In the genomic region with DNA sequence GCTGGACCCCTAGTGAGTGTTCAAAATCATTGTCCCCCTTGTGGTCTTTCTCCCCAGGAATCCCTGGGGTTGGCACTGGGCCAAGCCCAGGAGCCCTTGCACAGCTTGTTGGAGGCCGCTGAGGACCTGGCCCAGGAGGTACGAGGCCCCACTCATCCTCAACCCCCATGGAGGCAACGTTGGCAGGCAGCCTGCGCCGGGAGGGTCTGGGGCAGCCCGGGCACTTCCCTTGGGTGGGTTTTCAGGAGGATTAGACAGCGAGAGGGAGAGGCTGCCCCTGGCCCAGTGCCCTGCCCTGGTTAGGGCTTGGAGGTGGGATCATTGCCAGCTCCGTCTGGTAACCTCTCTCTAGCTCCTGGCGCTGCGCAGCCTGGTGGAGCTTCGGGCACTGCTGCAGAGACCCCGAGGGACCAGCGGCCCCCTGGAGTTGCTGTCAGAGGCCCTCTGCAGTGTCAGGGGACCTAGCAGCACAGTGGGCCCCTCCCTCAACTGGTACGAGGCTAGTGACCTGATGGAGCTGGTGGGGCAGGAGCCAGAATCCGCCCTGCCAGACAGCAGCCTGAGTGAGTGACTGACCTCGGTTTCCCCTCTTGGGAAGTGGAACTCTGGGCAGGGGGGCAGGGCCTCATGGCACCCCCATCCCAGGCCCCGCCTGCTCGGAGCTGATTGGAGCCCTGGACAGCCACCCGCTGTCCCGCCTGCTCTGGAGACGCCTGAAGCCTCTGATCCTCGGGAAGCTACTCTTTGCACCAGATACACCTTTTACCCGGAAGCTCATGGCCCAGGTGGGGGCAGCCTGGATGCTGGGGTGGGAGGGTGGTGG, we compare ENCODE assay signal across 17 cellular contexts. TPM values are rescaled to one million over a fixed set of nuclear protein-coding genes. Genes with fewer than 3 reads are reported as not detected.
DNase-seq lines count a peak whose midpoint lies in the region; ATAC-seq and TF ChIP-seq lines count a peak whose summit lies in the region.
"Had no signal": no experiment of that assay in that cellular context is flagged by ENCODE, and none has a peak within 500 bp of the region (broad histone marks: within the 10 kb centered on the region; RNA-seq: fewer than 3 reads in every experiment).

No MANE protein-coding gene starts in this region.

- peak overlapping the region; percentile 16; the same call in 1 of the 2 replicates for H3K27ac ChIP-seq in PC-3 (ENCODE audit: low read length)
- no peak overlapping the region for H3K27ac ChIP-seq in naive thymus-derived CD4-positive, alpha-beta T cell (ENCODE audit: low read depth, low read length)
- H3K27ac ChIP-seq: PC-9, sigmoid colon, upper lobe of left lung had no signal

- H3K27ac Mint-ChIP-seq in memory B cell, result no peak overlapping the region
- H3K27ac Mint-ChIP-seq in naive thymus-derived CD4-positive, alpha-beta T cell, result peak overlapping the region in 1 of 9 donors; percentile 48
- H3K27ac Mint-ChIP-seq: activated T-cell treated with anti-CD3 and anti-CD28 coated beads, Interleukin-2, amount 50 U/mL, for 24 hours had no signal

- no peaks in the 10 kb centered on the region for H3K9me3 Mint-ChIP-seq in memory B cell
- H3K9me3 Mint-ChIP-seq in naive thymus-derived CD4-positive, alpha-beta T cell, result peaks cover 0 to 2% (median 0%) of the 10 kb centered on the region in 11 donors
- H3K9me3 Mint-ChIP-seq: activated T-cell treated with anti-CD3 and anti-CD28 coated beads, Interleukin-2, amount 50 U/mL, for 24 hours had no signal

- H3K4me3 ChIP-seq in PC-3 (ENCODE audit: low read length), result peak overlapping the region; percentile 77; the same call in 1 of the 2 replicates
- no peak overlapping the region for H3K4me3 ChIP-seq in naive thymus-derived CD4-positive, alpha-beta T cell (ENCODE audit: low read length)
- H3K4me3 ChIP-seq: PC-9, sigmoid colon, upper lobe of left lung had no signal

- CTCF ChIA-PET in PC-3 (lab: Charles Lee), result no interaction called here
- CTCF ChIA-PET in naive thymus-derived CD4-positive, alpha-beta T cell (lab: Charles Lee), result interaction anchor here (1.0 kb wide), 1 partner anchor 22 kb away, joined by 3 read pairs; no protein-coding TSS in a partner anchor

- no peaks in the 10 kb centered on the region for H3K9me2 ChIP-seq in PC-3 (replicated peaks; ENCODE audit: low read length)

- H3K4me2 ChIP-seq in PC-3 (ENCODE audit: low read length), result peak overlapping the region; percentile 95; the same call in 1 of the 2 replicates
- H3K4me2 ChIP-seq: PC-9 had no signal

- DNase-seq in left ventricle myocardium superior, result peak; percentile 24
- DNase-seq in cardiac septum (ENCODE audit: low spot score), result no peak
- no peak for DNase-seq in PC-3
- DNase-seq in memory B cell (ENCODE audit: low spot score in 2 of 2), result no peak
- DNase-seq in central memory CD4-positive, alpha-beta T cell, result no peak
- DNase-seq in stimulated activated CD4-positive, alpha-beta T cell treated with anti-CD3 and anti-CD28 coated beads, Interleukin-2, amount 100 ng/mL, for 24 hours, result no peak
- DNase-seq in naive thymus-derived CD4-positive, alpha-beta T cell, result no peak
- DNase-seq: activated T-cell treated with anti-CD3 and anti-CD28 coated beads, Interleukin-2, amount 50 U/mL, for 24 hours; NCI-H1048; PC-9; sigmoid colon had no signal

- peak overlapping the region; percentile 55 for H3K4me3 Mint-ChIP-seq in memory B cell
- H3K4me3 Mint-ChIP-seq in naive thymus-derived CD4-positive, alpha-beta T cell, result peak overlapping the region in 4 of 10 donors; percentile 20 to 98 (median 43)
- H3K4me3 Mint-ChIP-seq: activated T-cell treated with anti-CD3 and anti-CD28 coated beads, Interleukin-2, amount 50 U/mL, for 24 hours had no signal

- TF ChIP-seq CTCF in PC-3 (conservative IDR thresholded peaks at IDR 0.05; ENCODE audit: low read depth, low read length), result no peak

- H3K9me3 ChIP-seq in PC-3 (ENCODE audit: low read length), result no peaks in the 10 kb centered on the region
- no peaks in the 10 kb centered on the region for H3K9me3 ChIP-seq in naive thymus-derived CD4-positive, alpha-beta T cell (ENCODE audit: control insufficient read depth in 2 of 3, low read length in 3 of 3)
- H3K9me3 ChIP-seq: sigmoid colon, upper lobe of left lung had no signal

- peaks cover 24% of the 10 kb centered on the region for H3K4me1 Mint-ChIP-seq in memory B cell
- peaks cover 17 to 39% (median 33%) of the 10 kb centered on the region in 7 donors for H3K4me1 Mint-ChIP-seq in naive thymus-derived CD4-positive, alpha-beta T cell

- H3F3A ChIP-seq in PC-3 (ENCODE audit: low read length, unreplicated experiment), result no peaks in the 10 kb centered on the region

- no peaks in the 10 kb centered on the region for H3K79me2 ChIP-seq in PC-3 (ENCODE audit: low read length)

- ATAC-seq in left ventricle myocardium superior (no peak), PC-3 (no peak), memory B cell (ENCODE audit: low read depth) (no peak), HG03520 (IDR thresholded peaks at IDR 0.05; ENCODE audit: unreplicated experiment) (no peak)
- ATAC-seq in naive thymus-derived CD4-positive, alpha-beta T cell, result no peak

- intact Hi-C loops in left ventricle myocardium superior (cut with micrococcal nuclease) (no loop called here), cardiac septum (cut with DNase I) (no loop called here), PC-3 (cut with micrococcal nuclease) (no loop called here)
- intact Hi-C loops in naive thymus-derived CD4-positive, alpha-beta T cell (cut with micrococcal nuclease), result loop anchor here in 1 of 2 donors (5.0 kb wide), 1 partner anchor 149 kb away; no protein-coding TSS in a partner anchor

- POLR2A ChIA-PET in PC-3 (lab: Charles Lee; ENCODE audit: unreplicated experiment), result interaction anchor here (0.5 to 0.6 kb wide), 2 partner anchors 18 to 167 kb away, joined by 6 to 9 read pairs; no protein-coding TSS in a partner anchor
- POLR2A ChIA-PET in naive thymus-derived CD4-positive, alpha-beta T cell (lab: Charles Lee), result interaction anchor here (0.9 to 9.4 kb wide), 7 partner anchors 9 to 59 kb away, joined by 3 to 342 read pairs (median 33); partner anchors contain the start of genes ARHGAP45, CNN2, RNU6-2 and TMEM259

- 0 out of 2 replicates have a peak overlapping the region, but pooled peaks have one; percentile 25 for H3K9ac ChIP-seq in PC-3 (ENCODE audit: low read length)

- H3K27me3 Mint-ChIP-seq in memory B cell, result no peaks in the 10 kb centered on the region
- no peaks in the 10 kb centered on the region for H3K27me3 Mint-ChIP-seq in naive thymus-derived CD4-positive, alpha-beta T cell
- H3K27me3 Mint-ChIP-seq: activated T-cell treated with anti-CD3 and anti-CD28 coated beads, Interleukin-2, amount 50 U/mL, for 24 hours had no signal

- peaks cover 11% of the 10 kb centered on the region for H3K36me3 Mint-ChIP-seq in memory B cell
- peaks cover under 1 to 16% (median 5%) of the 10 kb centered on the region in 5 donors for H3K36me3 Mint-ChIP-seq in naive thymus-derived CD4-positive, alpha-beta T cell

- H4K20me1 ChIP-seq in PC-3 (ENCODE audit: low read length), result no peaks in the 10 kb centered on the region

- H2AFZ ChIP-seq in PC-3 (ENCODE audit: low read length), result no peak overlapping the region
- H2AFZ ChIP-seq: PC-9 had no signal

- TSS peak; percentile 9 for BruUV-seq in PC-3 (replicated peaks; lab: Mats Ljungman, UMichigan)

- H3K27me3 ChIP-seq in PC-3 (ENCODE audit: low read length), result no peaks in the 10 kb centered on the region
- no peaks in the 10 kb centered on the region for H3K27me3 ChIP-seq in naive thymus-derived CD4-positive, alpha-beta T cell (ENCODE audit: control insufficient read depth in 2 of 2, insufficient read depth in 2 of 2, low read length in 2 of 2)
- H3K27me3 ChIP-seq: upper lobe of left lung had no signal

- peaks cover 16% of the 10 kb centered on the region; the same call in 1 of the 2 replicates for H3K4me1 ChIP-seq in PC-3 (ENCODE audit: insufficient read depth, low read length)
- H3K4me1 ChIP-seq in naive thymus-derived CD4-positive, alpha-beta T cell (ENCODE audit: control insufficient read depth in 2 of 2, insufficient read depth in 2 of 2, low read length in 2 of 2), result peaks cover 24 to 36% of the 10 kb centered on the region in 2 donors

- no peaks in the 10 kb centered on the region for H3K36me3 ChIP-seq in PC-3 (ENCODE audit: low read depth, low read length)
- peaks cover 0 to 53% (median 0%) of the 10 kb centered on the region in 3 experiments for H3K36me3 ChIP-seq in naive thymus-derived CD4-positive, alpha-beta T cell (ENCODE audit: control insufficient read depth in 2 of 3, insufficient read depth in 3 of 3, low read length in 3 of 3)

RNA-seq across cellular contexts. Expression of gene ABCA7, which starts 3.0 kb away (rescaled TPM):
- total RNA-seq in left ventricle myocardium superior (9.4 TPM), cardiac septum (10.5 TPM), PC-3 (2014; rRNA removed) (27.3 and 31.3 TPM in 2 replicates)
- 100 to 1,000 TPM in 4 of 5 experiments, 10 to 100 TPM in 1; 57.8 to 323 (median 155) TPM for total RNA-seq in naive thymus-derived CD4-positive, alpha-beta T cell
- 10 to 100 TPM in 1 of 2 donors, 1 to 10 TPM in 1; 6.6 to 25.5 TPM for polyA plus RNA-seq in naive thymus-derived CD4-positive, alpha-beta T cell

RNA-seq across cellular contexts. Expression of gene CNN2, which starts 16.5 kb away (rescaled TPM):
- total RNA-seq in left ventricle myocardium superior (94.0 TPM), cardiac septum (44.8 TPM), PC-3 (2014; rRNA removed) (97.9 and 107 TPM in 2 replicates)
- 100 to 1,000 TPM; 234 to 440 (median 240) TPM for total RNA-seq in naive thymus-derived CD4-positive, alpha-beta T cell
- polyA plus RNA-seq in naive thymus-derived CD4-positive, alpha-beta T cell, result 100 to 1,000 TPM; 401 to 704 TPM

RNA-seq across cellular contexts. Expression of gene RNU6-2, which starts 21.6 kb away (rescaled TPM):
- total RNA-seq in left ventricle myocardium superior (not detected), cardiac septum (not detected), PC-3 (2014; rRNA removed) (not detected in 2 replicates)
- not detected for total RNA-seq in naive thymus-derived CD4-positive, alpha-beta T cell
- polyA plus RNA-seq in naive thymus-derived CD4-positive, alpha-beta T cell, result not detected
- total RNA-seq: endothelial cell of umbilical vein, HT1080, mononuclear cell, PC-9, sigmoid colon, upper lobe of left lung had no signal
- polyA plus RNA-seq: BJ, endothelial cell of umbilical vein, sigmoid colon had no signal

RNA-seq across cellular contexts. Expression of gene TMEM259, which starts 22.0 kb away (rescaled TPM):
- 122 TPM for total RNA-seq in left ventricle myocardium superior
- total RNA-seq in cardiac septum, result 125 TPM
- total RNA-seq in PC-3 (2014; rRNA removed), result 136 and 162 TPM in 2 replicates
- total RNA-seq in naive thymus-derived CD4-positive, alpha-beta T cell, result 100 to 1,000 TPM; 189 to 347 (median 311) TPM
- 10 to 100 TPM; 40.7 to 86.1 TPM for polyA plus RNA-seq in naive thymus-derived CD4-positive, alpha-beta T cell

RNA-seq across cellular contexts. Expression of gene ARHGAP45, which starts 24.1 kb away (rescaled TPM):
- 6.0 TPM for total RNA-seq in left ventricle myocardium superior
- total RNA-seq in cardiac septum, result 3.7 TPM
- 45.3 and 68.4 TPM in 2 replicates for total RNA-seq in PC-3 (2014; rRNA removed)
- 1,000 to 10,000 TPM in 1 of 5 experiments, 100 to 1,000 TPM in 4; 467 to 1,030 (median 779) TPM for total RNA-seq in naive thymus-derived CD4-positive, alpha-beta T cell
- 100 to 1,000 TPM; 305 to 880 TPM for polyA plus RNA-seq in naive thymus-derived CD4-positive, alpha-beta T cell
